ENCODE assay signal across 37 cellular contexts in the genomic region with DNA sequence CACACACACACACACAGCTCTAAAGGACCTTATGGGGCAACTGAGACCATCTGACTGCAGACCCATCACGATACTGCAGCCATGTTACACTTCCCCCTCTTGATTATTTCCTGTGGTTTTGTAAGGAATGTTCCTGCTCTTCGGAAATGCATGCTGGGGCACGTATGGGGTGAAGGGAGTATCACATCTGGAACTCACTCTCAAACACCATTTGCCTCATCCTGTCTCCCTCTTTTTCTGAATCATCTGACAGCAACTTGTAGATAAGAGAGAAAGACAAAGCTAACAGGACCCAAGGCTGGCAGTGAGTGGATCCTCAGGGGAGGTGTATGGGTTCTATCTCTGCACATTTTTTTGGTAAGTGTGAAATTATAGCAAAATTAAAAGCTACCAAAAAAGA. TPM values are rescaled to one million over a fixed set of nuclear protein-coding genes. Genes with fewer than 3 reads are reported as not detected.
"Had no signal": no experiment of that assay in that cellular context is flagged by ENCODE, and none has a peak within 500 bp of the region (broad histone marks: within the 10 kb centered on the region; RNA-seq: fewer than 3 reads in every experiment).

No MANE protein-coding gene starts in this region.

- H3K36me3 ChIP-seq: adrenal gland, breast epithelium had no signal

- H3K27me3 ChIP-seq: adrenal gland, body of pancreas, breast epithelium had no signal

- H3K27ac Mint-ChIP-seq: activated B cell treated with CpG ODN at 0.5 μM for 24 hours; activated CD4-positive, alpha-beta memory T cell treated with anti-CD3 and anti-CD28 coated beads for 36 hours; activated naive CD4-positive, alpha-beta T cell treated with anti-CD3 and anti-CD28 coated beads for 36 hours; activated naive CD4-positive, alpha-beta T cell treated with anti-CD3 and anti-CD28 coated beads, Interleukin-2, amount 50 U/mL, for 72 hours; activated T-helper 1 cell treated with anti-CD3 and anti-CD28 coated beads, Interleukin-12 subunit alpha, Interleukin-12 subunit beta, Interleukin-2, Interleukin-4 antibody, amounts not matched to agents 30 ng/mL and 10 ng/mL and 1 ng/mL, durations not matched to agents 14 hours and 24 hours and 36 hours; T-helper 17 cell had no signal

- H3K4me2 ChIP-seq: KMS-11 had no signal

- H3K9ac ChIP-seq: KMS-11 had no signal

- ATAC-seq: activated naive CD4-positive, alpha-beta T cell treated with anti-CD3 and anti-CD28 coated beads, Interleukin-2, amount 50 U/mL, for 72 hours; activated T-cell treated with anti-CD3 and anti-CD28 coated beads, Interleukin-2, amount 50 U/mL, for 4 hours; body of pancreas; Panc1; Right ventricle myocardium inferior; T-helper 17 cell had no signal

- H3K4me1 Mint-ChIP-seq: activated B cell treated with CpG ODN at 0.5 μM for 24 hours, T-helper 17 cell had no signal

- H3K36me3 Mint-ChIP-seq: activated CD4-positive, alpha-beta memory T cell treated with anti-CD3 and anti-CD28 coated beads for 36 hours had no signal

- H3K4me3 ChIP-seq: adrenal gland, body of pancreas, breast epithelium had no signal

- H3K4me3 Mint-ChIP-seq: activated B cell treated with CpG ODN at 0.5 μM for 24 hours; activated CD4-positive, alpha-beta memory T cell treated with anti-CD3 and anti-CD28 coated beads for 36 hours; activated naive CD4-positive, alpha-beta T cell treated with anti-CD3 and anti-CD28 coated beads for 36 hours; activated T-cell treated with anti-CD3 and anti-CD28 coated beads, Interleukin-2, amount 50 U/mL, for 4 hours; activated T-helper 1 cell treated with anti-CD3 and anti-CD28 coated beads, Interleukin-12 subunit alpha, Interleukin-12 subunit beta, Interleukin-2, Interleukin-4 antibody, amounts not matched to agents 30 ng/mL and 10 ng/mL and 1 ng/mL, durations not matched to agents 14 hours and 24 hours and 36 hours; T-helper 17 cell had no signal

- H3K27me3 Mint-ChIP-seq: activated B cell treated with CpG ODN at 0.5 μM for 24 hours; activated CD4-positive, alpha-beta memory T cell treated with anti-CD3 and anti-CD28 coated beads for 36 hours had no signal

- H3K27ac ChIP-seq: adrenal gland, body of pancreas, breast epithelium, KMS-11, VCaP had no signal

- H3K9me3 ChIP-seq: adrenal gland, body of pancreas had no signal

- DNase-seq: activated B cell treated with CpG ODN at 0.5 μM for 24 hours; activated CD4-positive, alpha-beta memory T cell treated with anti-CD3 and anti-CD28 coated beads for 36 hours; activated CD4-positive, alpha-beta T cell treated with anti-CD3 and anti-CD28 coated beads for 4 hours; activated CD4-positive, alpha-beta T cell treated with anti-CD3 and anti-CD28 coated beads, Interleukin-2, amount 50 U/mL, for 1 hour; activated CD4-positive, CD25-positive, alpha-beta regulatory T cell treated with anti-CD3 and anti-CD28 coated beads, Interleukin-2, amount 50 U/mL, for 72 hours; activated CD8-positive, alpha-beta memory T cell treated with anti-CD3 and anti-CD28 coated beads, Interleukin-2, amount 50 U/mL, for 4 hours; activated gamma-delta T cell treated with Interleukin-2 at 50 U/mL for 16 hours; activated naive CD4-positive, alpha-beta T cell treated with anti-CD3 and anti-CD28 coated beads for 36 hours; activated T-cell treated with anti-CD3 and anti-CD28 coated beads for 4 hours; activated T-cell treated with anti-CD3 and anti-CD28 coated beads, Interleukin-2, amount 50 U/mL, for 4 hours; adrenal gland; body of pancreas; caudate nucleus; cerebellar nuclear complex; MM.1S; MV-4-11; NCI-H1092 treated with DMSO at 0.1 percent for 48 hours; NCI-H1417; NCI-H146; NCI-H187; NCI-H2029 treated with DMSO at 0.1 percent for 48 hours; NCI-H2107; NCI-H2171; NCI-H510A; NCI-H526 treated with DMSO at 0.1 percent for 48 hours; SIG-M5; T-helper 17 cell had no signal

- H3K4me1 ChIP-seq: adrenal gland, breast epithelium had no signal

RNA-seq across cellular contexts. Expression of gene RIMBP2, which starts 50.3 kb away (rescaled TPM):
- total RNA-seq: activated B cell treated with CpG ODN at 0.5 μM for 24 hours; activated naive CD4-positive, alpha-beta T cell treated with anti-CD3 and anti-CD28 coated beads for 36 hours; activated naive CD4-positive, alpha-beta T cell treated with anti-CD3 and anti-CD28 coated beads, Interleukin-2, amount 50 U/mL, for 72 hours; activated T-cell treated with anti-CD3 and anti-CD28 coated beads, Interleukin-2, amount 50 U/mL, for 4 hours; activated T-helper 1 cell treated with anti-CD3 and anti-CD28 coated beads, Interleukin-12 subunit alpha, Interleukin-12 subunit beta, Interleukin-2, Interleukin-4 antibody, amounts not matched to agents 30 ng/mL and 10 ng/mL and 1 ng/mL, durations not matched to agents 14 hours and 24 hours and 36 hours; LHCN-M2; Right ventricle myocardium inferior; RPMI7951; SK-MEL-5; T-helper 17 cell had no signal
